ENCODE assay signal across 14 cellular contexts in genomic region chr11:108891143-108891542, GRCh38.
DNase-seq lines count a peak whose midpoint lies in the region; ATAC-seq and TF ChIP-seq lines count a peak whose summit lies in the region.
"Had no signal": no experiment of that assay in that cellular context is flagged by ENCODE, and none has a peak within 500 bp of the region (broad histone marks: within the 10 kb centered on the region; RNA-seq: fewer than 3 reads in every experiment).

No MANE protein-coding gene starts in this region.

- no peak overlapping the region for H3K4me3 Mint-ChIP-seq in GM23338
- H3K4me3 Mint-ChIP-seq: B cell; CD4-positive, alpha-beta memory T cell had no signal

- POLR2A ChIA-PET in IMR-90 (lab: Charles Lee; ENCODE audit: unreplicated experiment) = no interaction called here

- H3K27ac ChIP-seq in GM23338 (ENCODE audit: low read depth) (no peak overlapping the region), IMR-90 (ENCODE audit: insufficient read depth, low read length) (no peak overlapping the region), mesendoderm (ENCODE audit: low read depth, low read length) (no peak overlapping the region)

- ATAC-seq in GM23338 (peak; percentile 57), IMR-90 (ENCODE audit: low read depth) (no peak), GM18868 (IDR thresholded peaks at IDR 0.05; ENCODE audit: unreplicated experiment) (no peak), GM19455 (IDR thresholded peaks at IDR 0.05; ENCODE audit: unreplicated experiment) (no peak), HG03520 (IDR thresholded peaks at IDR 0.05; ENCODE audit: unreplicated experiment) (no peak)
- ATAC-seq: GM12878, HepG2 had no signal

- peak overlapping the region; percentile 51 for H3K27ac Mint-ChIP-seq in GM23338
- H3K27ac Mint-ChIP-seq: B cell; CD4-positive, alpha-beta memory T cell had no signal

- H3K4me3 ChIP-seq in GM23338 = no peak overlapping the region
- no peak overlapping the region for H3K4me3 ChIP-seq in IMR-90 (ENCODE audit: insufficient read depth, low read depth, low read length)
- no peak overlapping the region for H3K4me3 ChIP-seq in mesendoderm (ENCODE audit: low read length)
- H3K4me3 ChIP-seq: GM12878 had no signal

- H4K5ac ChIP-seq in IMR-90 (ENCODE audit: low read depth, low read length) (no peak overlapping the region), mesendoderm (ENCODE audit: low read length) (no peak overlapping the region)

- H3K79me1 ChIP-seq in IMR-90 (ENCODE audit: low read depth in 1 of 2, low read length in 2 of 2) (peaks cover 3% of the 10 kb centered on the region in 2 experiments; a peak in 3 of 4 replicates), mesendoderm (ENCODE audit: low read length) (no peaks in the 10 kb centered on the region)

- no peak overlapping the region for H2BK5ac ChIP-seq in IMR-90 (ENCODE audit: low read depth, low read length, poor library complexity, severe bottlenecking)
- no peak overlapping the region for H2BK5ac ChIP-seq in mesendoderm (ENCODE audit: low read length)

- dilution Hi-C loops in IMR-90 (cut with HindIII; ENCODE audit: low sequenced_read_pairs, unreplicated experiment) = no loop called here

- no peak overlapping the region for H3K4me2 ChIP-seq in GM23338
- no peak overlapping the region for H3K4me2 ChIP-seq in IMR-90 (ENCODE audit: low read depth, low read length)
- H3K4me2 ChIP-seq in mesendoderm (ENCODE audit: low read length) = no peak overlapping the region

- H3K4me1 ChIP-seq in GM23338 (ENCODE audit: insufficient read depth) (peaks cover 46% of the 10 kb centered on the region), IMR-90 (ENCODE audit: control insufficient read depth, insufficient read depth, low read length) (peaks cover 12% of the 10 kb centered on the region), mesendoderm (ENCODE audit: control insufficient read depth, low read depth, low read length) (peaks cover 3% of the 10 kb centered on the region)

- no peak overlapping the region for H2AK9ac ChIP-seq in IMR-90 (replicated peaks; ENCODE audit: low read depth, low read length, poor library complexity)

- H3K9me3 Mint-ChIP-seq in GM23338 = no peaks in the 10 kb centered on the region

- H3F3A ChIP-seq in GM23338 (replicated peaks; ENCODE audit: low read depth) = no peaks in the 10 kb centered on the region

- no peak overlapping the region for H2BK15ac ChIP-seq in IMR-90 (ENCODE audit: low read depth, low read length)
- no peak overlapping the region for H2BK15ac ChIP-seq in mesendoderm (replicated peaks; ENCODE audit: low read depth)

- no peak for TF ChIP-seq RAD21 in IMR-90 (IDR thresholded peaks at IDR 0.05; ENCODE audit: low read length)

- H3K56ac ChIP-seq in IMR-90 (ENCODE audit: extremely low read depth, insufficient read depth, low read length) (no peak overlapping the region), mesendoderm (ENCODE audit: low read length) (peak overlapping the region; percentile 54)

- 0 out of 2 replicates have a peak overlapping the region, but pooled peaks have one; percentile 62 for H3K14ac ChIP-seq in IMR-90 (replicated peaks; ENCODE audit: low read depth, low read length)

- H4K8ac ChIP-seq in IMR-90 (ENCODE audit: low read depth in 2 of 2, low read length in 2 of 2) = no peak overlapping the region
- no peak overlapping the region for H4K8ac ChIP-seq in mesendoderm (ENCODE audit: low read depth, low read length)

- H2BK120ac ChIP-seq in IMR-90 (ENCODE audit: low read depth, low read length) (no peak overlapping the region), mesendoderm (ENCODE audit: low read depth, low read length) (no peak overlapping the region)

- no peaks in the 10 kb centered on the region for H3K36me3 ChIP-seq in GM23338 (ENCODE audit: insufficient read depth)
- H3K36me3 ChIP-seq in IMR-90 (ENCODE audit: control insufficient read depth, insufficient read depth, low read length) = no peaks in the 10 kb centered on the region
- no peaks in the 10 kb centered on the region for H3K36me3 ChIP-seq in mesendoderm (ENCODE audit: control insufficient read depth, insufficient read depth, low read length)

- H3K9me1 ChIP-seq in IMR-90 (ENCODE audit: insufficient read depth, low read length) = peaks cover 2% of the 10 kb centered on the region; the same call in 1 of the 2 replicates

- H3K27me3 Mint-ChIP-seq in GM23338 (ENCODE audit: insufficient read depth, low read depth, poor library complexity) = peaks cover 3% of the 10 kb centered on the region
- H3K27me3 Mint-ChIP-seq: B cell; CD4-positive, alpha-beta memory T cell had no signal

- WGBS in IMR-90 (ENCODE audit: extremely low coverage in 2 of 2, insufficient read length in 1 of 2), 2 experiments = no CpG with 5 or more reads among the region's 2 CpGs
- WGBS in mesendoderm (ENCODE audit: extremely low coverage, insufficient coverage, low lambda C conversion rate) = no CpG with 5 or more reads among the region's 2 CpGs

- no peaks in the 10 kb centered on the region for H3K9me2 ChIP-seq in GM23338 (ENCODE audit: insufficient read depth)

- no TSS peak for BruUV-seq in IMR-90 (replicated peaks; lab: Mats Ljungman, UMichigan)

- TF ChIP-seq POLR2A in IMR-90 (IDR thresholded peaks at IDR 0.05; ENCODE audit: low read depth, low read length) = no peak

- H3K23ac ChIP-seq in IMR-90 (ENCODE audit: low read depth, low read length) = no peak overlapping the region
- no peak overlapping the region for H3K23ac ChIP-seq in mesendoderm (ENCODE audit: low read length)

- no peaks in the 10 kb centered on the region for H3K9me3 ChIP-seq in IMR-90 (ENCODE audit: control insufficient read depth, insufficient read depth, low read length)

- H3K4me1 Mint-ChIP-seq in GM23338 = peaks cover 65% of the 10 kb centered on the region

- H3K27me3 ChIP-seq in GM23338 (ENCODE audit: insufficient read depth) = no peaks in the 10 kb centered on the region
- no peaks in the 10 kb centered on the region for H3K27me3 ChIP-seq in IMR-90 (ENCODE audit: control insufficient read depth, insufficient read depth, low read length)
- H3K27me3 ChIP-seq in mesendoderm (ENCODE audit: insufficient read depth, low read length, poor library complexity) = no peaks in the 10 kb centered on the region

- no peak for TF ChIP-seq CTCF in GM23338 (conservative IDR thresholded peaks at IDR 0.05; ENCODE audit: low read depth in 2 of 2)
- no peak for TF ChIP-seq CTCF in IMR-90 (conservative IDR thresholded peaks at IDR 0.05; ENCODE audit: low read depth, low read length)

- DNase-seq in GM23338 (ENCODE audit: low spot score) (no peak), IMR-90 (no peak), NCI-H69 (lab: John Stamatoyannopoulos, UW) (peak; percentile 41), mesendoderm (no peak), foreskin melanocyte (no peak)
- DNase-seq: C1 segment of cervical spinal cord; CD4-positive, alpha-beta memory T cell; HCEC 1CT had no signal

- no peak overlapping the region for H3K9ac ChIP-seq in IMR-90 (ENCODE audit: low read depth, low read length)
- H3K9ac ChIP-seq in mesendoderm (ENCODE audit: low read length) = peak overlapping the region; percentile 22

- no peak overlapping the region for H2BK20ac ChIP-seq in IMR-90 (ENCODE audit: low read depth, low read length)

- H2AFZ ChIP-seq in GM23338 (no peak overlapping the region), IMR-90 (replicated peaks; ENCODE audit: low read length, poor library complexity) (no peak overlapping the region)

- H2AK5ac ChIP-seq in IMR-90 (ENCODE audit: low read depth, low read length) (no peak overlapping the region; the same call in 1 of the 2 replicates), mesendoderm (ENCODE audit: low read length) (no peak overlapping the region)

- H3K79me2 ChIP-seq in GM23338 (replicated peaks; ENCODE audit: insufficient read depth) = no peaks in the 10 kb centered on the region
- no peaks in the 10 kb centered on the region for H3K79me2 ChIP-seq in mesendoderm (ENCODE audit: control insufficient read depth, insufficient read depth, low read length)

- no peaks in the 10 kb centered on the region for H3K36me3 Mint-ChIP-seq in GM23338 (ENCODE audit: low read depth)

- intact Hi-C loops in IMR-90 (cut with micrococcal nuclease) = no loop called here

- CTCF ChIA-PET in IMR-90 (lab: Yijun Ruan, JAX) = no interaction called here

- in situ Hi-C loops in IMR-90 (cut with MboI; ENCODE audit: low sequenced_read_pairs) = no loop called here

- H3K4ac ChIP-seq in IMR-90 (ENCODE audit: low read depth, low read length) (peak overlapping the region; percentile 69; the same call in 1 of the 2 replicates), mesendoderm (ENCODE audit: low read depth, low read length) (no peak overlapping the region)

- H4K91ac ChIP-seq in IMR-90 (ENCODE audit: insufficient read depth, low read depth, low read length) = no peak overlapping the region

- no peaks in the 10 kb centered on the region for H4K20me1 ChIP-seq in GM23338 (replicated peaks; ENCODE audit: insufficient read depth)
- H4K20me1 ChIP-seq in IMR-90 (ENCODE audit: insufficient read depth, low read length) = no peaks in the 10 kb centered on the region

- H3K18ac ChIP-seq in IMR-90 (ENCODE audit: low read depth, low read length) = no peak overlapping the region
- H3K18ac ChIP-seq in mesendoderm (ENCODE audit: low read length) = peak overlapping the region; percentile 9

TF ChIP-seq in GM23338, 12 proteins besides CTCF, POLR2A, EP300 and RAD21 (continues in another document):
- TF ChIP-seq EZH2phosphoT487 (IDR thresholded peaks at IDR 0.05; ENCODE audit: unreplicated experiment) (no peak), NANOG (IDR thresholded peaks at IDR 0.05; ENCODE audit: borderline replicate concordance) (no peak)

TF ChIP-seq in IMR-90, 13 proteins besides CTCF, POLR2A, EP300 and RAD21 (continues in another document):
- TF ChIP-seq, protein P1, sequence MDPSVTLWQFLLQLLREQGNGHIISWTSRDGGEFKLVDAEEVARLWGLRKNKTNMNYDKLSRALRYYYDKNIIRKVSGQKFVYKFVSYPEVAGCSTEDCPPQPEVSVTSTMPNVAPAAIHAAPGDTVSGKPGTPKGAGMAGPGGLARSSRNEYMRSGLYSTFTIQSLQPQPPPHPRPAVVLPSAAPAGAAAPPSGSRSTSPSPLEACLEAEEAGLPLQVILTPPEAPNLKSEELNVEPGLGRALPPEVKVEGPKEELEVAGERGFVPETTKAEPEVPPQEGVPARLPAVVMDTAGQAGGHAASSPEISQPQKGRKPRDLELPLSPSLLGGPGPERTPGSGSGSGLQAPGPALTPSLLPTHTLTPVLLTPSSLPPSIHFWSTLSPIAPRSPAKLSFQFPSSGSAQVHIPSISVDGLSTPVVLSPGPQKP (IDR thresholded peaks at IDR 0.05; ENCODE audit: borderline replicate concordance, low read depth, low read length) = no peak
- TF ChIP-seq SMC3 (IDR thresholded peaks at IDR 0.05; ENCODE audit: low read depth, low read length) (no peak), MAZ (IDR thresholded peaks at IDR 0.05; ENCODE audit: borderline replicate concordance, low read depth, low read length) (no peak), CEBPB (IDR thresholded peaks at IDR 0.05; ENCODE audit: low read depth, low read length) (no peak), RCOR1 (IDR thresholded peaks at IDR 0.05; ENCODE audit: insufficient replicate concordance, low read length) (no peak), RFX5 (IDR thresholded peaks at IDR 0.05; ENCODE audit: low read depth, low read length) (no peak)
